12 cellular contexts compared by ENCODE assay signal in the genomic region with DNA sequence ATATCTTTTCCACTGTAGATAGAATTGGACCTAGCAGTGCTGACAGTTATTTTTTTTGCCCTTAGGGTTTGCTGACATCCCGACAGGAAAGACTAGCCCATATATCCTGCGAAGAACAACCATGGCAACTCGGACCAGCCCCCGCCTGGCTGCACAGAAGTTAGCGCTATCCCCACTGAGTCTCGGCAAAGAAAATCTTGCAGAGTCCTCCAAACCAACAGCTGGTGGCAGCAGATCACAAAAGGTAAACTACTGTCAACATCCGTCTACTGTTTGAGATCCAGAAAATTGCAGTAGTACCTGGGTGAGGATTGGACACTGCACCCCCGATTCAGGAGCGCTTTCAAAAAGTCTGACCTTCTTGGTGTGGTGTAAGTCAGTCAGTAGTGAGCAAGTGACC. TPM values are rescaled to one million over a fixed set of nuclear protein-coding genes. Genes with fewer than 3 reads are reported as not detected.
DNase-seq lines count a peak whose midpoint lies in the region; ATAC-seq, FAIRE-seq and TF ChIP-seq lines count a peak whose summit lies in the region.
"Had no signal": no experiment of that assay in that cellular context is flagged by ENCODE, and none has a peak within 500 bp of the region (broad histone marks: within the 10 kb centered on the region; RNA-seq: fewer than 3 reads in every experiment).

No MANE protein-coding gene starts in this region.

- H3K4me2 ChIP-seq in GM12878 (ENCODE audit: control insufficient read depth, insufficient read depth) = no peak overlapping the region

- no peak for TF ChIP-seq POLR2A in GM12878 (IDR thresholded peaks at IDR 0.05; ENCODE audit: low read depth, low read length)

- no peak overlapping the region for H3K27ac Mint-ChIP-seq in activated CD4-positive, alpha-beta T cell treated with anti-CD3 and anti-CD28 coated beads, Interleukin-2, amount 10 ng/mL, durations not matched to agents 7 days and 5 days
- H3K27ac Mint-ChIP-seq: natural killer cell had no signal

- H3K27ac ChIP-seq in GM12878 (ENCODE audit: control insufficient read depth, insufficient read depth) = no peak overlapping the region

- SMC1A ChIA-PET in GM12878 (lab: Charles Lee; ENCODE audit: uncharacterized antibody, unreplicated experiment) = interaction anchor here (1.3 kb wide), 1 partner anchor 18 kb away, joined by 4 read pairs; no protein-coding TSS in a partner anchor

- RAD21 ChIA-PET in GM12878 (lab: Charles Lee; ENCODE audit: unreplicated experiment) = no interaction called here

- intact Hi-C loops in GM12878 (cut with micrococcal nuclease; ENCODE audit: unreplicated experiment) = no loop called here

- no peak overlapping the region for H3K4me3 Mint-ChIP-seq in activated CD4-positive, alpha-beta T cell treated with anti-CD3 and anti-CD28 coated beads, Interleukin-2, amount 10 ng/mL, durations not matched to agents 7 days and 5 days
- H3K4me3 Mint-ChIP-seq: natural killer cell had no signal

- no peak for TF ChIP-seq CTCF in GM12878 (IDR thresholded peaks at IDR 0.05 in 2 of 3, conservative IDR thresholded peaks at IDR 0.05 in 1 of 3; ENCODE audit: control insufficient read depth in 2 of 3, extremely low read depth in 1 of 3, insufficient read depth in 1 of 3, low read depth in 3 of 3, low read length in 3 of 3)

- H3K4me3 ChIP-seq in GM12878 = no peak overlapping the region
- H3K4me3 ChIP-seq: HAP-1 had no signal

- BruUV-seq in GM12878 (replicated peaks; lab: Mats Ljungman, UMichigan) = no TSS peak

- peak; percentile 45 for DNase-seq in AG20443 (ENCODE audit: low spot score)
- DNase-seq in HT-29 (ENCODE audit: low spot score) = peak; percentile 28
- no peak for DNase-seq in GM12878 (ENCODE audit: low read depth, low spot score)
- DNase-seq in left kidney (ENCODE audit: low read depth, low spot score) = peak; percentile 72
- DNase-seq in NOMO-1 treated with dmso at 0.1 percent for 144 hours (lab: John Stamatoyannopoulos, UW; ENCODE audit: unreplicated experiment) = no peak
- no peak for DNase-seq in activated CD4-positive, alpha-beta T cell treated with anti-CD3 and anti-CD28 coated beads, Interleukin-2, amount 10 ng/mL, durations not matched to agents 7 days and 5 days
- no peak for DNase-seq in stimulated activated naive CD4-positive, alpha-beta T cell (lab: John Stamatoyannopoulos, UW)
- DNase-seq: activated CD4-positive, alpha-beta T cell treated with anti-CD3 and anti-CD28 coated beads for 48 hours; natural killer cell; NCI-H146 had no signal

- no peaks in the 10 kb centered on the region for H3K4me1 Mint-ChIP-seq in activated CD4-positive, alpha-beta T cell treated with anti-CD3 and anti-CD28 coated beads, Interleukin-2, amount 10 ng/mL, durations not matched to agents 7 days and 5 days
- H3K4me1 Mint-ChIP-seq: natural killer cell had no signal

- CTCF ChIA-PET in GM12878 (lab: Yijun Ruan, JAX) = no interaction called here
- CTCF ChIA-PET in activated CD4-positive, alpha-beta T cell treated with anti-CD3 and anti-CD28 coated beads, Interleukin-2, amount 10 ng/mL, durations not matched to agents 7 days and 5 days (lab: Charles Lee) = interaction anchor here (2.7 kb wide), 1 partner anchor 10 kb away, joined by 14 read pairs; no protein-coding TSS in a partner anchor

- H3K9me3 Mint-ChIP-seq in activated CD4-positive, alpha-beta T cell treated with anti-CD3 and anti-CD28 coated beads, Interleukin-2, amount 10 ng/mL, durations not matched to agents 7 days and 5 days = no peaks in the 10 kb centered on the region
- H3K9me3 Mint-ChIP-seq: natural killer cell had no signal

- TF ChIP-seq EP300 in GM12878 (IDR thresholded peaks at IDR 0.05; ENCODE audit: borderline replicate concordance in 1 of 2, control insufficient read depth in 1 of 2, low read depth in 2 of 2, low read length in 2 of 2) = no peak

- POLR2A ChIA-PET in GM12878 (lab: Charles Lee) = no interaction called here
- POLR2A ChIA-PET in activated CD4-positive, alpha-beta T cell treated with anti-CD3 and anti-CD28 coated beads, Interleukin-2, amount 10 ng/mL, durations not matched to agents 7 days and 5 days (lab: Charles Lee) = no interaction called here

- 0 out of 2 replicates have a peak, but pooled peaks have one; percentile 23 for TF ChIP-seq RAD21 in GM12878 (IDR thresholded peaks at IDR 0.05; ENCODE audit: insufficient read depth, low read depth, low read length)

- ATAC-seq in GM12878 (no peak), GM18520 (IDR thresholded peaks at IDR 0.05; ENCODE audit: unreplicated experiment) (no peak)
- ATAC-seq: natural killer cell had no signal

- in situ Hi-C loops in GM12878 (cut with MboI) = no loop called here

- H3K9ac ChIP-seq in GM12878 (ENCODE audit: control insufficient read depth, insufficient read depth, low read length) = no peak overlapping the region

- no peaks in the 10 kb centered on the region for H3K27me3 Mint-ChIP-seq in activated CD4-positive, alpha-beta T cell treated with anti-CD3 and anti-CD28 coated beads, Interleukin-2, amount 10 ng/mL, durations not matched to agents 7 days and 5 days

- FAIRE-seq in GM12878 (lab: Jason Lieb, UNC) = no peak

- H3K79me2 ChIP-seq in GM12878 (ENCODE audit: control insufficient read depth, insufficient read depth, low read length) = no peaks in the 10 kb centered on the region

- H3K4me1 ChIP-seq in GM12878 (ENCODE audit: control insufficient read depth, insufficient read depth, low read length) = no peaks in the 10 kb centered on the region
- H3K4me1 ChIP-seq: HAP-1 had no signal

- peaks cover 11 to 30% of the 10 kb centered on the region in 2 experiments for H3K36me3 ChIP-seq in GM12878 (ENCODE audit: control insufficient read depth in 2 of 2, insufficient read depth in 2 of 2, low read length in 1 of 2)

- H4K20me1 ChIP-seq in GM12878 (ENCODE audit: control insufficient read depth, insufficient read depth) = no peaks in the 10 kb centered on the region

- H3K27me3 ChIP-seq in GM12878 (replicated peaks in 1 of 2; ENCODE audit: control insufficient read depth in 2 of 2, insufficient read depth in 2 of 2, low read length in 1 of 2) = no peaks in the 10 kb centered on the region

- WGBS in GM12878 (ENCODE audit: insufficient coverage, insufficient replicate concordance, low lambda C conversion rate, missing lambda C conversion rate) = 98% methylated on average over 9 of the region's 9 CpGs

- H3K36me3 Mint-ChIP-seq in activated CD4-positive, alpha-beta T cell treated with anti-CD3 and anti-CD28 coated beads, Interleukin-2, amount 10 ng/mL, durations not matched to agents 7 days and 5 days (ENCODE audit: low read depth) = peaks cover 77% of the 10 kb centered on the region
- H3K36me3 Mint-ChIP-seq: natural killer cell had no signal

- no peaks in the 10 kb centered on the region for H3K9me3 ChIP-seq in GM12878 (replicated peaks; ENCODE audit: control insufficient read depth, insufficient read depth, low read length)
- H3K9me3 ChIP-seq: HAP-1 had no signal

- H2AFZ ChIP-seq in GM12878 (ENCODE audit: control insufficient read depth, low read depth, low read length) = no peak overlapping the region

TF ChIP-seq in GM12878, 131 proteins besides CTCF, POLR2A, EP300 and RAD21 (continues in another document):
- TF ChIP-seq, protein P1, sequence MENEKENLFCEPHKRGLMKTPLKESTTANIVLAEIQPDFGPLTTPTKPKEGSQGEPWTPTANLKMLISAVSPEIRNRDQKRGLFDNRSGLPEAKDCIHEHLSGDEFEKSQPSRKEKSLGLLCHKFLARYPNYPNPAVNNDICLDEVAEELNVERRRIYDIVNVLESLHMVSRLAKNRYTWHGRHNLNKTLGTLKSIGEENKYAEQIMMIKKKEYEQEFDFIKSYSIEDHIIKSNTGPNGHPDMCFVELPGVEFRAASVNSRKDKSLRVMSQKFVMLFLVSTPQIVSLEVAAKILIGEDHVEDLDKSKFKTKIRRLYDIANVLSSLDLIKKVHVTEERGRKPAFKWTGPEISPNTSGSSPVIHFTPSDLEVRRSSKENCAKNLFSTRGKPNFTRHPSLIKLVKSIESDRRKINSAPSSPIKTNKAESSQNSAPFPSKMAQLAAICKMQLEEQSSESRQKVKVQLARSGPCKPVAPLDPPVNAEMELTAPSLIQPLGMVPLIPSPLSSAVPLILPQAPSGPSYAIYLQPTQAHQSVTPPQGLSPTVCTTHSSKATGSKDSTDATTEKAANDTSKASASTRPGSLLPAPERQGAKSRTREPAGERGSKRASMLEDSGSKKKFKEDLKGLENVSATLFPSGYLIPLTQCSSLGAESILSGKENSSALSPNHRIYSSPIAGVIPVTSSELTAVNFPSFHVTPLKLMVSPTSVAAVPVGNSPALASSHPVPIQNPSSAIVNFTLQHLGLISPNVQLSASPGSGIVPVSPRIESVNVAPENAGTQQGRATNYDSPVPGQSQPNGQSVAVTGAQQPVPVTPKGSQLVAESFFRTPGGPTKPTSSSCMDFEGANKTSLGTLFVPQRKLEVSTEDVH (IDR thresholded peaks at IDR 0.05; ENCODE audit: low read depth, partially characterized antibody) = no peak

RNA-seq across cellular contexts. Expression of gene CENPF, which starts 55.8 kb away (rescaled TPM):
- total RNA-seq in HT-29 (2014; rRNA removed; shearing (Covaris generic)) = 25.6 and 33.1 TPM in 2 replicates
- total RNA-seq in GM12878 (2013; cell fraction: nucleolus; rRNA removed) = 49.6 and 51.6 TPM in 2 replicates
- total RNA-seq in GM12878 (2014; rRNA removed) = 49.5 and 55.4 TPM in 2 replicates
- 124 and 132 TPM in 2 replicates for total RNA-seq in GM12878 (2014; rRNA removed; fragmentation: Illumina TruSeq; extraction: Trizol)
- total RNA-seq in GM12878 (2021) = 73.1 and 85.0 TPM in 2 replicates
- polyA plus RNA-seq in GM12878 (2011; ENCODE audit: low read depth) = 17.7 TPM
- 42.0 and 83.6 TPM in 2 replicates for polyA plus RNA-seq in GM12878 (2011; rRNA removed)
- polyA plus RNA-seq in GM12878 (2011; cell fraction: cytosol; rRNA removed) = 19.7 and 19.8 TPM in 2 replicates
- 62.4 and 63.9 TPM in 2 replicates for polyA plus RNA-seq in GM12878 (2011; cell fraction: nucleus; rRNA removed)
- 23.3 and 40.5 TPM in 2 replicates for polyA plus RNA-seq in GM12878 (2012)
- 95.7 and 101 TPM in 2 replicates for polyA plus RNA-seq in GM12878 (2014; fragmentation: Illumina TruSeq; extraction: Trizol)
- polyA plus RNA-seq in GM12878 (2014; fragmentation: Nextera tagmentation; extraction: Ambion mirVana) = 10 to 100 TPM; 26.0 to 68.0 TPM
- polyA plus RNA-seq in GM12878 (2014; rRNA removed) = 38.5 and 51.0 TPM in 2 replicates
- 10 to 100 TPM; 90.9 to 95.1 TPM for polyA plus RNA-seq in GM12878 (2016; fragmentation: Nextera tagmentation; extraction: Ambion mirVana)
- polyA minus RNA-seq in GM12878 (2011; rRNA and poly(A)+ RNA removed) = 25.7 and 32.0 TPM in 2 replicates
- polyA minus RNA-seq in GM12878 (2011; cell fraction: cytosol; rRNA and poly(A)+ RNA removed) = 22.6 and 25.8 TPM in 2 replicates
- polyA minus RNA-seq in GM12878 (2011; cell fraction: nucleus; rRNA and poly(A)+ RNA removed) = 21.8 and 28.6 TPM in 2 replicates
- total RNA-seq in activated CD4-positive, alpha-beta T cell treated with anti-CD3 and anti-CD28 coated beads, Interleukin-2, amount 10 ng/mL, durations not matched to agents 7 days and 5 days = 100 to 1,000 TPM; 173 to 203 TPM

Comparison
In these comparisons a context has a peak if more than half of its experiments do, and no peak if none do; other contexts are left out.
1. DNase-seq: peak in AG20443 (single experiment), HT-29 (single experiment) and left kidney (single experiment); none in GM12878 (single experiment), NOMO-1 treated with dmso at 0.1 percent for 144 hours (single experiment), activated CD4-positive, alpha-beta T cell treated with anti-CD3 and anti-CD28 coated beads, Interleukin-2, amount 10 ng/mL, durations not matched to agents 7 days and 5 days (single experiment) and stimulated activated naive CD4-positive, alpha-beta T cell (0 of 6).